10 cellular contexts compared by ENCODE assay signal in genomic region chr16:15960124-15960971, GRCh38. TPM values are rescaled to one million over a fixed set of nuclear protein-coding genes. Genes with fewer than 3 reads are reported as not detected.
DNase-seq lines count a peak whose midpoint lies in the region; ATAC-seq and TF ChIP-seq lines count a peak whose summit lies in the region.
"Had no signal": no experiment of that assay in that cellular context is flagged by ENCODE, and none has a peak within 500 bp of the region (broad histone marks: within the 10 kb centered on the region; RNA-seq: fewer than 3 reads in every experiment).

No MANE protein-coding gene starts in this region.

- no peak for DNase-seq in H9
- DNase-seq in Panc1 (ENCODE audit: low read depth, low spot score) = no peak
- DNase-seq in dermis blood vessel endothelial cell = peak; percentile 91
- no peak for DNase-seq in psoas muscle
- DNase-seq in glomerular visceral epithelial cell (ENCODE audit: extremely low spot score) = no peak
- DNase-seq in caudate nucleus (lab: John Stamatoyannopoulos, UW) = no peak
- no peak for DNase-seq in NCI-H748 (lab: John Stamatoyannopoulos, UW; ENCODE audit: unreplicated experiment)
- DNase-seq: DMS153, SHP77 had no signal

- H4K8ac ChIP-seq in H9 (replicated peaks; ENCODE audit: insufficient read length, low read depth, low read length) = no peak overlapping the region

- CTCF ChIA-PET in Panc1 (lab: Charles Lee) = interaction anchor here (0.6 to 0.9 kb wide), 3 partner anchors 15 to 36 kb away, joined by 4 to 8 read pairs (median 7); no protein-coding TSS in a partner anchor

- H3K36me3 Mint-ChIP-seq in H9 (ENCODE audit: insufficient read depth in 1 of 3, low read depth in 3 of 3) = peaks cover 18 to 36% (median 35%) of the 10 kb centered on the region in 3 experiments

- peaks cover 3% of the 10 kb centered on the region; the same call in 1 of the 2 replicates for H3K27me3 Mint-ChIP-seq in H9 (ENCODE audit: low read depth)

- no peak overlapping the region for H3K56ac ChIP-seq in H9 (ENCODE audit: insufficient read length, low read depth, low read length)

- H2AFZ ChIP-seq in H9 (ENCODE audit: low read length) = no peak overlapping the region

- no peak overlapping the region for H3K4me2 ChIP-seq in H9 (ENCODE audit: insufficient read depth, insufficient read length, low read length)

- intact Hi-C loops in Panc1 (cut with micrococcal nuclease; ENCODE audit: unreplicated experiment) (no loop called here), psoas muscle (cut with DNase I) (no loop called here)

- BruUV-seq in Panc1 (replicated peaks; lab: Mats Ljungman, UMichigan) = no TSS peak

- no peak overlapping the region for H3K23ac ChIP-seq in H9 (ENCODE audit: insufficient read length, low read depth, low read length)

- H3K79me2 ChIP-seq in H9 (ENCODE audit: insufficient read depth, low read length) = peaks cover 33% of the 10 kb centered on the region; the same call in 1 of the 2 replicates

- peak overlapping the region in 1 of 2 experiments; percentile 19; a peak in 1 of 4 replicates for H3K4me3 ChIP-seq in Panc1 (ENCODE audit: low read depth in 2 of 2, low read length in 2 of 2)
- H3K4me3 ChIP-seq in psoas muscle = no peak overlapping the region

- WGBS in H9 (ENCODE audit: extremely low coverage, insufficient read length, low lambda C conversion rate) = no CpG with 5 or more reads among the region's 12 CpGs
- 82 to 88% (median 85%) methylated on average over 12 of the region's 12 CpGs for WGBS in psoas muscle, 3 donors

- H3K9me3 ChIP-seq in H9 (ENCODE audit: control insufficient read depth, low read depth, low read length) = no peaks in the 10 kb centered on the region
- H3K9me3 ChIP-seq in Panc1 (ENCODE audit: control insufficient read depth, insufficient read depth, low read depth, low read length) = no peaks in the 10 kb centered on the region
- H3K9me3 ChIP-seq in psoas muscle = no peaks in the 10 kb centered on the region

- H3K14ac ChIP-seq in H9 (ENCODE audit: insufficient read depth, low read length) = no peak overlapping the region

- no peak overlapping the region for H2AK5ac ChIP-seq in H9 (ENCODE audit: insufficient read length, low read length)

- H3K9ac ChIP-seq in H9 (ENCODE audit: extremely low read depth, insufficient read length, low read length) = no peak overlapping the region

- peak overlapping the region; percentile 18 to 73 (median 31); a peak in 5 of 7 replicates for H3K27ac Mint-ChIP-seq in H9

- peaks cover 7% of the 10 kb centered on the region; the same call in 1 of the 2 replicates for H3K4me1 ChIP-seq in H9 (ENCODE audit: insufficient read depth, low read length)
- H3K4me1 ChIP-seq in Panc1 (ENCODE audit: control insufficient read depth, insufficient read depth, low read length) = peaks cover 86% of the 10 kb centered on the region
- H3K4me1 ChIP-seq in psoas muscle = peaks cover 43% of the 10 kb centered on the region

- H3K27me3 ChIP-seq in H9 (ENCODE audit: insufficient read depth, low read length) (no peaks in the 10 kb centered on the region), Panc1 (ENCODE audit: control insufficient read depth, insufficient read depth, low read length) (no peaks in the 10 kb centered on the region), psoas muscle (ENCODE audit: insufficient read depth in 3 of 3, low read length in 2 of 3) (no peaks in the 10 kb centered on the region)

- peak; percentile 55 for ATAC-seq in Panc1
- ATAC-seq in psoas muscle = no peak
- ATAC-seq: left lobe of liver had no signal

- no peak overlapping the region for H3K18ac ChIP-seq in H9 (ENCODE audit: insufficient read length, low read depth, low read length)

- no peak overlapping the region for H3K4ac ChIP-seq in H9 (ENCODE audit: low read depth, low read length)

- in situ Hi-C loops in Panc1 (cut with HindIII; ENCODE audit: low pct_unique_long_range_greater_than_20kb, low sequenced_read_pairs) = no loop called here

- H3K27ac ChIP-seq in H9 (ENCODE audit: insufficient read length, low read depth, low read length) = no peak overlapping the region
- peak overlapping the region; percentile 68 for H3K27ac ChIP-seq in Panc1 (ENCODE audit: low read length)
- H3K27ac ChIP-seq in psoas muscle = peak overlapping the region; percentile 5
- H3K27ac ChIP-seq in caudate nucleus (ENCODE audit: low read depth, low read length) = no peak overlapping the region

- H2BK15ac ChIP-seq in H9 (ENCODE audit: low read depth, low read length) = no peak overlapping the region

- H3K79me1 ChIP-seq in H9 (ENCODE audit: insufficient read depth, low read depth, low read length, poor library complexity, severe bottlenecking) = peaks cover 9% of the 10 kb centered on the region

- POLR2A ChIA-PET in Panc1 (lab: Charles Lee) = interaction anchor here (0.6 to 1.1 kb wide), 2 partner anchors 14 to 72 kb away, joined by 4 to 7 read pairs; partner anchors contain the start of gene CEP20

- no peak overlapping the region for H3K4me3 Mint-ChIP-seq in H9

- no peak overlapping the region for H2BK5ac ChIP-seq in H9 (ENCODE audit: insufficient read length, low read length)

- no peaks in the 10 kb centered on the region for H4K20me1 ChIP-seq in H9 (ENCODE audit: control insufficient read depth, insufficient read depth, insufficient read length)

- no peaks in the 10 kb centered on the region for H3K36me3 ChIP-seq in Panc1 (ENCODE audit: control insufficient read depth, insufficient read depth, low read length)
- no peaks in the 10 kb centered on the region for H3K36me3 ChIP-seq in psoas muscle (ENCODE audit: insufficient read depth in 1 of 2, low read depth in 1 of 2)

- peaks cover 45 to 49% of the 10 kb centered on the region in 2 experiments for H3K4me1 Mint-ChIP-seq in H9

- no peak overlapping the region for H2BK12ac ChIP-seq in H9 (ENCODE audit: insufficient read length, low read depth, low read length)

- H3T11ph ChIP-seq in H9 (ENCODE audit: low read length) = no peak overlapping the region

- H2BK120ac ChIP-seq in H9 (ENCODE audit: low read depth, low read length, poor library complexity, severe bottlenecking) = no peak overlapping the region

- TF ChIP-seq CTCF in H9 (conservative IDR thresholded peaks at IDR 0.05) (no peak), Panc1 (IDR thresholded peaks at IDR 0.05) (no peak), psoas muscle (IDR thresholded peaks at IDR 0.05) (no peak)

- H4K91ac ChIP-seq in H9 (ENCODE audit: insufficient read length, low read depth, low read length) = no peak overlapping the region

- no peak overlapping the region for H4K5ac ChIP-seq in H9 (ENCODE audit: insufficient read length, low read depth, low read length)

- no peak overlapping the region for H2BK20ac ChIP-seq in H9 (ENCODE audit: low read depth, low read length, poor library complexity, severe bottlenecking)

- H3K23me2 ChIP-seq in H9 (ENCODE audit: insufficient read length, low read depth, low read length, poor library complexity, severe bottlenecking) = no peaks in the 10 kb centered on the region

- H3K9me3 Mint-ChIP-seq in H9 = peaks cover 15 to 23% of the 10 kb centered on the region in 2 experiments

RNA-seq across cellular contexts. Expression of gene ABCC1, which starts 10.9 kb away (rescaled TPM):
- total RNA-seq in H9 (2021) = 51.7 and 56.4 TPM in 2 replicates
- 296 TPM for total RNA-seq in Panc1 (2021; ENCODE audit: unreplicated experiment)
- 397 TPM for polyA plus RNA-seq in Panc1 (2012; ENCODE audit: insufficient read length)
- 35.7 and 70.6 TPM in 2 replicates for total RNA-seq in dermis blood vessel endothelial cell
- total RNA-seq in psoas muscle = 10 to 100 TPM; 19.5 to 36.5 (median 30.3) TPM
- 10 to 100 TPM in 2 of 3 donors, 1 to 10 TPM in 1; 7.4 to 20.5 (median 15.1) TPM for polyA plus RNA-seq in psoas muscle

Comparison
In these comparisons a context has a peak if more than half of its experiments do, and no peak if none do; other contexts are left out.
1. H3K27ac ChIP-seq: peak in Panc1 (single experiment) and psoas muscle (single experiment); none in H9 (single experiment) and caudate nucleus (single experiment).